Comparison of ENCODE assay signal across 8 cellular contexts in the genomic region with DNA sequence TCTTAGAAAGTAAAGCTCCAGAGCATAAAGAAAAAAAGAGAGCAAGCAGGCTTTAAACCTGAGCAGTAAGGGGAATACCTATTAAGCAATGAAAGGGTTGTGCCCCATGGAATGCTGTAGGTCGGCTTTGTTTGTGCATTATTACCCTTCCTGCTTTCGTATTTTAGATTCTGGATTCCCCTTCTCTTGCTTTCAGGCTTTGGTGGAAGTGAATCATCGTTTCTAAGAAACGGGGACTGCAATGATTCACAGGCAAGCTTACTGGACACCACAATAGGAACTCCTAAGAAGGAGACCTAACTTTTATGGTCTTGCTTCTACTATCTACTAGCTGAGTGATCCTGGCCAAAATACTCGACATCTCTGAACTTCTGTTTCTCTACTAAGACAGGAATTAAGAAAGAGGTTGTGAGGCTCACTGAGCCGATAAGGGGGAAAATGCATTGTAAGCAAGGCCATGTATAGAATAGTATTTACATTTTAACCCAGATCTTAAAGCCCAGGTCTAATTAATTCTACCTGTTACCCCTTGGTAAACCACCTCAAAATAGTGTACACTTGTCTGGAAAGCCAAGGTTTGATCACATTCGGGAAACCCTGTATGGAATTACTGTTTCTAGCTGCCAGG. TPM values are rescaled to one million over a fixed set of nuclear protein-coding genes. Genes with fewer than 3 reads are reported as not detected.
DNase-seq lines count a peak whose midpoint lies in the region; ATAC-seq and TF ChIP-seq lines count a peak whose summit lies in the region.

No MANE protein-coding gene starts in this region.

- no peaks in the 10 kb centered on the region for H3K9me3 ChIP-seq in esophagus muscularis mucosa
- no peaks in the 10 kb centered on the region for H3K9me3 ChIP-seq in skeletal muscle satellite cell (replicated peaks; ENCODE audit: low read length)

- H3K4me1 ChIP-seq in esophagus muscularis mucosa (peaks cover 13 to 34% (median 31%) of the 10 kb centered on the region in 4 donors), skeletal muscle satellite cell (ENCODE audit: control insufficient read depth, insufficient read depth, low read length) (peaks cover 29% of the 10 kb centered on the region)

- ATAC-seq in HG03045 (IDR thresholded peaks at IDR 0.05; ENCODE audit: unreplicated experiment) (peak; percentile 38), SK-N-SH treated with all-trans-retinoic acid at 6 μM for 48 hours (peak; percentile 81)

- H3K36me3 ChIP-seq in esophagus muscularis mucosa (peaks cover 8 to 17% (median 15%) of the 10 kb centered on the region in 4 donors), skeletal muscle satellite cell (ENCODE audit: insufficient read depth, low read length) (peaks cover 4% of the 10 kb centered on the region)

- H3K27ac ChIP-seq in esophagus muscularis mucosa (replicated peaks in 1 of 4) = peak overlapping the region; percentile 38 to 62 (median 59)

- peak overlapping the region; percentile 68 for H3K9ac ChIP-seq in skeletal muscle satellite cell (ENCODE audit: low read depth, low read length)

- TF ChIP-seq POLR2A in esophagus muscularis mucosa (IDR thresholded peaks at IDR 0.05; ENCODE audit: low read depth) = no peak

- TF ChIP-seq CTCF in esophagus muscularis mucosa (IDR thresholded peaks at IDR 0.05) = no peak

- H3K4me3 ChIP-seq in esophagus muscularis mucosa (peak overlapping the region in 1 of 4 donors; percentile 2), skeletal muscle satellite cell (ENCODE audit: low read length) (peak overlapping the region; percentile 41)

- H3K27me3 ChIP-seq in esophagus muscularis mucosa (peaks cover 0 to 11% (median 0%) of the 10 kb centered on the region in 4 donors), skeletal muscle satellite cell (ENCODE audit: control insufficient read depth, insufficient read depth, low read length) (no peaks in the 10 kb centered on the region)

- H3K4me2 ChIP-seq in skeletal muscle satellite cell (ENCODE audit: low read length) = peak overlapping the region; percentile 79

- no peak for TF ChIP-seq EP300 in esophagus muscularis mucosa (IDR thresholded peaks at IDR 0.05)

- WGBS in esophagus muscularis mucosa = 28% methylated on average over 7 of the region's 7 CpGs

- intact Hi-C loops in esophagus muscularis mucosa (cut with DNase I) = loop anchor here (5.0 kb wide), 1 partner anchor 51 kb away; no protein-coding TSS in a partner anchor

- DNase-seq in stimulated activated CD4-positive, alpha-beta T cell treated with anti-CD3 and anti-CD28 coated beads, Interleukin-1b, Interleukin-23, amount 100 ng/mL, for 48 hours = peak; percentile 16
- DNase-seq in stimulated activated CD4-positive, alpha-beta T cell treated with anti-CD3 and anti-CD28 coated beads, Interleukin-4, amount 100 ng/mL, for 1 hour = no peak
- DNase-seq in esophagus muscularis mucosa (ENCODE audit: extremely low spot score) = no peak
- DNase-seq in ecto neural progenitor cell (ENCODE audit: low spot score) = no peak
- DNase-seq in GM19240 (ENCODE audit: insufficient read length, low spot score) = no peak

TF ChIP-seq in SK-N-SH treated with all-trans-retinoic acid at 6 μM for 48 hours, 23 proteins besides CTCF, POLR2A, EP300 and RAD21:
- no peak for TF ChIP-seq ESRRG (CRISPR knock-in tag; IDR thresholded peaks at IDR 0.05)
- peak; percentile 16; the same call in 1 of the 2 replicates for TF ChIP-seq ISL1 (CRISPR knock-in tag; IDR thresholded peaks at IDR 0.05)

RNA-seq across cellular contexts. Expression of gene BMAL2, which starts 1.2 kb away (rescaled TPM):
- total RNA-seq in esophagus muscularis mucosa = 1 to 10 TPM; 3.6 to 7.3 (median 5.0) TPM
- 26.4 and 37.0 TPM in 2 replicates for total RNA-seq in skeletal muscle satellite cell (2012; rRNA removed)
